In genomic region chr15:73550190-73550589, GRCh38 we compare ENCODE assay signal across 24 cellular contexts.
"Had no signal": no experiment of that assay in that cellular context is flagged by ENCODE, and none has a peak within 500 bp of the region (broad histone marks: within the 10 kb centered on the region; RNA-seq: fewer than 3 reads in every experiment).

No MANE protein-coding gene starts in this region.

- ATAC-seq: activated naive CD4-positive, alpha-beta T cell treated with anti-CD3 and anti-CD28 coated beads, Interleukin-2, amount 50 U/mL, for 72 hours; activated naive CD8-positive, alpha-beta T cell treated with anti-CD3 and anti-CD28 coated beads, Interleukin-2, amount 50 U/mL, for 24 hours; activated T-cell treated with anti-CD3 and anti-CD28 coated beads, Interleukin-2, amount 50 U/mL, for 4 hours; PC-3 had no signal

- H3K27ac ChIP-seq: VCaP had no signal

- DNase-seq: activated CD4-positive, alpha-beta memory T cell treated with anti-CD3 and anti-CD28 coated beads for 36 hours; activated CD4-positive, alpha-beta T cell treated with anti-CD3 and anti-CD28 coated beads, Interleukin-2, amount 10 ng/mL, durations not matched to agents 7 days and 5 days; activated CD4-positive, CD25-positive, alpha-beta regulatory T cell; activated CD8-positive, alpha-beta memory T cell treated with anti-CD3 and anti-CD28 coated beads for 24 hours; activated effector memory CD4-positive, alpha-beta T cell treated with anti-CD3 and anti-CD28 coated beads, Interleukin-2, amount 50 U/mL, for 16 hours; activated naive CD4-positive, alpha-beta T cell treated with Interleukin-2 at 50 U/mL for 16 hours; activated naive CD8-positive, alpha-beta T cell treated with anti-CD3 and anti-CD28 coated beads, Interleukin-2, amount 50 U/mL, for 24 hours; activated T-cell treated with anti-CD3 and anti-CD28 coated beads, Interleukin-2, amount 50 U/mL, for 4 hours; amygdala; Karpas-422; MM.1S; NCI-H1105; NCI-H1436 treated with DMSO at 0.1 percent for 48 hours; NCI-H187; NCI-H2081; NCI-H2171; NCI-H2227 treated with DMSO at 0.1 percent for 48 hours; NCI-H446 treated with DMSO at 0.1 percent for 48 hours; NCI-H526; PC-3; SHP77; T-helper 1 cell had no signal
